8 cellular contexts compared by ENCODE assay signal in the genomic region with DNA sequence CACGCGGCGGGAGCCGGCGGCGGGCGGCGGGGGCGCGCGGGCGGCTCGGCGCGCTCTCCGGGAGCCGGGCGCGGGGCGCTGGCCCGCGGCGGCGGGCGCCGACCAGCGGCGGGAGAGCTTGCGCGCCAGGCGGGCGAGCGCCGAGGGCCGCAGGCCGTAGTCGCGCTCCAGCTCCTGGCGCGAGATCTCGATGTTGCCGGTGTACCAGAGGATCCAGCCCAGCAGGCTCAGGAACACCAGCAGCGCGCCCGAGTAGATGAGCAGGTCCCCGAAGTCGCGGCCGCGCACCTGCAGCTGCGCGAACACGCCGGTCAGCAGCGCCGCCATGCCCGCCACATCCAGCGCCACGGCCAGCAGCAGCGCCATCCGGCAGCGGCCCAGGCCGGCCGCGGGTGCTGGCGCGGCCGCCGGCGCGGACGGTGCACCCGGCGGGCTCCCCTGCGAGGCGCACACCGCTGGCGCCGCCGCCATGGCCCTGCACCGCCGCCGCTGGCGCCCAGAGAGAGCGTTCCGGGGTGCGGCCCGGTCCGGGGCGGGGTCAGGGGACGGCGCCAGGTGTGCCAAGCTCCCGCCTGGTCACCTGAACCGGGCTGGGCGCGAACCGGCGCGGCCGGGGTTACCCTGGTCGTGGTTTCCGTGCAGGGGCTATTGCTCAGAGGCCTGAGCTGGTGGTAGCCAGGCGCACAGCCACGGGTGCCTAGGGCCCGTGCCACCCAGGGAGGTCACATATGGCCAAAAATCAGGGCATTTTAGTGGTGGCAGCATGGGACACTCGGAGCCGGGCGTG. TPM values are rescaled to one million over a fixed set of nuclear protein-coding genes. Genes with fewer than 3 reads are reported as not detected.
DNase-seq lines count a peak whose midpoint lies in the region; ATAC-seq and TF ChIP-seq lines count a peak whose summit lies in the region.

A gene with protein sequence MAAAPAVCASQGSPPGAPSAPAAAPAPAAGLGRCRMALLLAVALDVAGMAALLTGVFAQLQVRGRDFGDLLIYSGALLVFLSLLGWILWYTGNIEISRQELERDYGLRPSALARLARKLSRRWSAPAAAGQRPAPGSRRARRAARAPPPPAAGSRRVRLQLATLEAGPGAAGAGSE (minus strand): TSS at position 504 of the 787 bp plus-strand sequence. CDS start 33 bp downstream, at position 471.

- POLR2A ChIA-PET in activated CD4-positive, alpha-beta T cell treated with anti-CD3 and anti-CD28 coated beads, Interleukin-2, amount 10 ng/mL, durations not matched to agents 7 days and 5 days (lab: Charles Lee), result interaction anchor here (0.6 to 2.6 kb wide), 5 partner anchors 22 to 242 kb away, joined by 3 to 12 read pairs (median 4); a partner anchor contains a TSS

- intact Hi-C loops in right lobe of liver (cut with DNase I), result no loop called here

- CTCF ChIA-PET in activated CD4-positive, alpha-beta T cell treated with anti-CD3 and anti-CD28 coated beads, Interleukin-2, amount 10 ng/mL, durations not matched to agents 7 days and 5 days (lab: Charles Lee), result interaction anchor here (0.6 to 2.0 kb wide), 19 partner anchors 9 to 269 kb away, joined by 3 to 8 read pairs (median 3); no protein-coding TSS in a partner anchor

- H3K4me3 ChIP-seq in right lobe of liver, result peak within 1 kb of the TSS; percentile 89 to 96 (median 89)

- peaks cover 0 to 23% (median 11%) of the 10 kb centered on the region in 4 donors for H3K36me3 ChIP-seq in right lobe of liver

- no peaks in the 10 kb centered on the region for H3K27me3 Mint-ChIP-seq in activated CD4-positive, alpha-beta T cell treated with anti-CD3 and anti-CD28 coated beads, Interleukin-2, amount 10 ng/mL, durations not matched to agents 7 days and 5 days

- TF ChIP-seq CTCF in right lobe of liver (IDR thresholded peaks at IDR 0.05), result peak; percentile 13 to 45 (median 21)

- H3K27ac ChIP-seq in right lobe of liver, result peak within 1 kb of the TSS; percentile 89 to 92 (median 90)

- no peaks in the 10 kb centered on the region for H3K9me3 ChIP-seq in right lobe of liver

- H3K4me3 Mint-ChIP-seq in activated CD4-positive, alpha-beta T cell treated with anti-CD3 and anti-CD28 coated beads, Interleukin-2, amount 10 ng/mL, durations not matched to agents 7 days and 5 days, result peak within 1 kb of the TSS; percentile 99
- peak within 1 kb of the TSS; percentile 99 for H3K4me3 Mint-ChIP-seq in stimulated activated effector memory CD8-positive, alpha-beta T cell treated with anti-CD3 and anti-CD28 coated beads, Interleukin-12 subunit alpha, Interleukin-12 subunit beta, amount 100 ng/mL, for 72 hours

- peaks cover 53% of the 10 kb centered on the region for H3K4me1 Mint-ChIP-seq in activated CD4-positive, alpha-beta T cell treated with anti-CD3 and anti-CD28 coated beads, Interleukin-2, amount 10 ng/mL, durations not matched to agents 7 days and 5 days
- H3K4me1 Mint-ChIP-seq in stimulated activated effector memory CD8-positive, alpha-beta T cell treated with anti-CD3 and anti-CD28 coated beads, Interleukin-12 subunit alpha, Interleukin-12 subunit beta, amount 100 ng/mL, for 72 hours, result peaks cover 72% of the 10 kb centered on the region

- WGBS in right lobe of liver (ENCODE audit: insufficient coverage, low coverage, low lambda C conversion rate, missing lambda C conversion rate), result 0% methylated on average over 13 of the region's 108 CpGs

- H3K9me3 Mint-ChIP-seq in activated CD4-positive, alpha-beta T cell treated with anti-CD3 and anti-CD28 coated beads, Interleukin-2, amount 10 ng/mL, durations not matched to agents 7 days and 5 days, result no peaks in the 10 kb centered on the region
- H3K9me3 Mint-ChIP-seq in stimulated activated effector memory CD8-positive, alpha-beta T cell treated with anti-CD3 and anti-CD28 coated beads, Interleukin-12 subunit alpha, Interleukin-12 subunit beta, amount 100 ng/mL, for 72 hours, result no peaks in the 10 kb centered on the region

- ATAC-seq in right lobe of liver (peak; percentile 27 to 60 (median 40)), HG03378 (IDR thresholded peaks at IDR 0.05; ENCODE audit: unreplicated experiment) (no peak)
- ATAC-seq in stimulated activated effector memory CD8-positive, alpha-beta T cell treated with anti-CD3 and anti-CD28 coated beads, Interleukin-12 subunit alpha, Interleukin-12 subunit beta, amount 100 ng/mL, for 72 hours, result peak; percentile 19

- peak within 1 kb of the TSS; percentile 96 for H3K27ac Mint-ChIP-seq in activated CD4-positive, alpha-beta T cell treated with anti-CD3 and anti-CD28 coated beads, Interleukin-2, amount 10 ng/mL, durations not matched to agents 7 days and 5 days
- peak within 1 kb of the TSS; percentile 100 for H3K27ac Mint-ChIP-seq in stimulated activated effector memory CD8-positive, alpha-beta T cell treated with anti-CD3 and anti-CD28 coated beads, Interleukin-12 subunit alpha, Interleukin-12 subunit beta, amount 100 ng/mL, for 72 hours

- TF ChIP-seq POLR2A in right lobe of liver (IDR thresholded peaks at IDR 0.05), result peak; percentile 55

- H3K27me3 ChIP-seq in right lobe of liver, result no peaks in the 10 kb centered on the region

- peaks cover 0 to 34% (median 15%) of the 10 kb centered on the region in 4 donors for H3K4me1 ChIP-seq in right lobe of liver

- H3K36me3 Mint-ChIP-seq in activated CD4-positive, alpha-beta T cell treated with anti-CD3 and anti-CD28 coated beads, Interleukin-2, amount 10 ng/mL, durations not matched to agents 7 days and 5 days (ENCODE audit: low read depth), result peaks cover 46% of the 10 kb centered on the region
- H3K36me3 Mint-ChIP-seq in stimulated activated effector memory CD8-positive, alpha-beta T cell treated with anti-CD3 and anti-CD28 coated beads, Interleukin-12 subunit alpha, Interleukin-12 subunit beta, amount 100 ng/mL, for 72 hours, result peaks cover 46% of the 10 kb centered on the region

- peak; percentile 36 to 70 for DNase-seq in SHP77 (lab: John Stamatoyannopoulos, UW)
- DNase-seq in SHP77 treated with DMSO at 0.1 percent for 48 hours (lab: John Stamatoyannopoulos, UW), result no peak
- peak; percentile 55 to 76 for DNase-seq in NCI-H1930 (lab: John Stamatoyannopoulos, UW)
- peak; percentile 56 for DNase-seq in activated CD4-positive, alpha-beta T cell treated with anti-CD3 and anti-CD28 coated beads, Interleukin-2, amount 10 ng/mL, durations not matched to agents 7 days and 5 days
- peak; percentile 77 for DNase-seq in ecto neural progenitor cell (ENCODE audit: low spot score)
- peak; percentile 76 to 85 (median 81) for DNase-seq in right lobe of liver
- DNase-seq in stimulated activated effector memory CD8-positive, alpha-beta T cell treated with anti-CD3 and anti-CD28 coated beads, Interleukin-12 subunit alpha, Interleukin-12 subunit beta, amount 100 ng/mL, for 72 hours (ENCODE audit: low spot score in 2 of 2), result peak; percentile 41 to 77

RNA-seq across cellular contexts. Expression of the gene that starts here (rescaled TPM):
- 10 to 100 TPM; 20.6 to 29.8 TPM for total RNA-seq in activated CD4-positive, alpha-beta T cell treated with anti-CD3 and anti-CD28 coated beads, Interleukin-2, amount 10 ng/mL, durations not matched to agents 7 days and 5 days
- total RNA-seq in right lobe of liver, result 10 to 100 TPM; 10.8 to 19.7 (median 14.8) TPM
